8 cellular contexts compared by ENCODE assay signal in genomic region chr19:40305403-40305802, GRCh38. TPM values are rescaled to one million over a fixed set of nuclear protein-coding genes. Genes with fewer than 3 reads are reported as not detected.
A peak's percentile ranks its signal among the peaks of the same experiment; 100 is the strongest.
DNase-seq lines count a peak whose midpoint lies in the region; ATAC-seq and TF ChIP-seq lines count a peak whose summit lies in the region.

No MANE protein-coding gene starts in this region.

- H3K27ac Mint-ChIP-seq in activated T-helper 1 cell treated with anti-CD3 and anti-CD28 coated beads, Interleukin-12 subunit alpha, Interleukin-12 subunit beta, Interleukin-2, Interleukin-4 antibody, amounts not matched to agents 30 ng/mL and 10 ng/mL and 1 ng/mL, durations not matched to agents 14 hours and 24 hours and 36 hours: no peak overlapping the region

- H3K36me3 Mint-ChIP-seq in activated T-helper 1 cell treated with anti-CD3 and anti-CD28 coated beads, Interleukin-12 subunit alpha, Interleukin-12 subunit beta, Interleukin-2, Interleukin-4 antibody, amounts not matched to agents 30 ng/mL and 10 ng/mL and 1 ng/mL, durations not matched to agents 14 hours and 24 hours and 36 hours (ENCODE audit: low read depth): no peaks in the 10 kb centered on the region

- H3K36me3 ChIP-seq in ovary: no peaks in the 10 kb centered on the region
- H3K36me3 ChIP-seq in tibial artery: no peaks in the 10 kb centered on the region

- H3K27me3 Mint-ChIP-seq in activated T-helper 1 cell treated with anti-CD3 and anti-CD28 coated beads, Interleukin-12 subunit alpha, Interleukin-12 subunit beta, Interleukin-2, Interleukin-4 antibody, amounts not matched to agents 30 ng/mL and 10 ng/mL and 1 ng/mL, durations not matched to agents 14 hours and 24 hours and 36 hours (ENCODE audit: insufficient read depth): no peaks in the 10 kb centered on the region

- TF ChIP-seq EP300 in ovary (IDR thresholded peaks at IDR 0.05): no peak

- no peak overlapping the region for H3K4me3 Mint-ChIP-seq in activated T-helper 1 cell treated with anti-CD3 and anti-CD28 coated beads, Interleukin-12 subunit alpha, Interleukin-12 subunit beta, Interleukin-2, Interleukin-4 antibody, amounts not matched to agents 30 ng/mL and 10 ng/mL and 1 ng/mL, durations not matched to agents 14 hours and 24 hours and 36 hours

- peak; percentile 81 for TF ChIP-seq CTCF in LNCaP clone FGC (IDR thresholded peaks at IDR 0.05; ENCODE audit: control insufficient read depth, extremely low read depth, insufficient read depth)
- TF ChIP-seq CTCF in RWPE1 (conservative IDR thresholded peaks at IDR 0.05; ENCODE audit: low read depth): peak; percentile 82
- TF ChIP-seq CTCF in ovary (IDR thresholded peaks at IDR 0.05): peak in 2 of 3 donors; percentile 61 to 64
- TF ChIP-seq CTCF in tibial artery (IDR thresholded peaks at IDR 0.05): peak; percentile 72 to 74

- no peak overlapping the region for H3K27ac ChIP-seq in RWPE1
- H3K27ac ChIP-seq in ovary: no peak overlapping the region
- no peak overlapping the region for H3K27ac ChIP-seq in tibial artery

- CTCF ChIA-PET in RWPE1 (lab: Yijun Ruan, JAX): interaction anchor here (0.5 to 2.1 kb wide), 20 partner anchors 9 to 1220 kb away, joined by 3 to 10 read pairs (median 3); partner anchors contain the start of gene AKT2

- TF ChIP-seq POLR2A in ovary (IDR thresholded peaks at IDR 0.05): no peak

- POLR2A ChIA-PET in RWPE1 (lab: Yijun Ruan, JAX; ENCODE audit: low non-redundant PET): interaction anchor here (0.6 to 0.7 kb wide), 2 partner anchors 9 to 19 kb away, joined by 3 to 5 read pairs; no protein-coding TSS in a partner anchor

- H3K4me1 Mint-ChIP-seq in activated T-helper 1 cell treated with anti-CD3 and anti-CD28 coated beads, Interleukin-12 subunit alpha, Interleukin-12 subunit beta, Interleukin-2, Interleukin-4 antibody, amounts not matched to agents 30 ng/mL and 10 ng/mL and 1 ng/mL, durations not matched to agents 14 hours and 24 hours and 36 hours (ENCODE audit: low read depth): no peaks in the 10 kb centered on the region

- no peaks in the 10 kb centered on the region for H3K9me3 Mint-ChIP-seq in activated T-helper 1 cell treated with anti-CD3 and anti-CD28 coated beads, Interleukin-12 subunit alpha, Interleukin-12 subunit beta, Interleukin-2, Interleukin-4 antibody, amounts not matched to agents 30 ng/mL and 10 ng/mL and 1 ng/mL, durations not matched to agents 14 hours and 24 hours and 36 hours

- H3K4me3 ChIP-seq in LNCaP clone FGC (ENCODE audit: low read depth, low read length) (no peak overlapping the region), ovary (no peak overlapping the region), tibial artery (no peak overlapping the region)

- H3K4me1 ChIP-seq in ovary (ENCODE audit: insufficient read depth): no peaks in the 10 kb centered on the region
- no peaks in the 10 kb centered on the region for H3K4me1 ChIP-seq in tibial artery

- no peak for ATAC-seq in HG03025 (IDR thresholded peaks at IDR 0.05; ENCODE audit: low FRiP score, unreplicated experiment)

- H3K27me3 ChIP-seq in ovary (no peaks in the 10 kb centered on the region), tibial artery (no peaks in the 10 kb centered on the region)

- no peaks in the 10 kb centered on the region for H3K9me3 ChIP-seq in ovary
- H3K9me3 ChIP-seq in tibial artery: no peaks in the 10 kb centered on the region

- 3% methylated on average over 5 of the region's 5 CpGs for WGBS in ovary, 3 donors

- intact Hi-C loops in activated T-helper 1 cell treated with anti-CD3 and anti-CD28 coated beads, Interleukin-12 subunit alpha, Interleukin-12 subunit beta, Interleukin-2, Interleukin-4 antibody, amounts not matched to agents 30 ng/mL and 10 ng/mL and 1 ng/mL, durations not matched to agents 14 hours and 24 hours and 36 hours (cut with micrococcal nuclease): loop anchor here (1.0 to 5.0 kb wide), 4 partner anchors 97 to 329 kb away; no protein-coding TSS in a partner anchor
- intact Hi-C loops in ovary (cut with DNase I) (loop anchor here in 3 of 4 donors (10.0 kb wide), 2 partner anchors 289 to 329 kb away; no protein-coding TSS in a partner anchor), tibial artery (cut with DNase I; ENCODE audit: low total_unique reads) (loop anchor here (10.0 kb wide), 1 partner anchor 139 kb away; the partner anchor contains the start of gene SERTAD3)

- DNase-seq in DMS153 (lab: John Stamatoyannopoulos, UW): peak; percentile 67
- DNase-seq in LNCaP clone FGC (ENCODE audit: low read depth): peak; percentile 71
- DNase-seq in RWPE1 (ENCODE audit: low spot score): peak; percentile 82
- peak; percentile 56 for DNase-seq in activated T-helper 1 cell treated with anti-CD3 and anti-CD28 coated beads, Interleukin-12 subunit alpha, Interleukin-12 subunit beta, Interleukin-2, Interleukin-4 antibody, amounts not matched to agents 30 ng/mL and 10 ng/mL and 1 ng/mL, durations not matched to agents 14 hours and 24 hours and 36 hours (ENCODE audit: low spot score)
- peak; percentile 90 for DNase-seq in fibroblast of the conjunctiva (ENCODE audit: low read depth)
- DNase-seq in ovary: peak; percentile 76 to 88 (median 81)
- peak; percentile 52 to 86 for DNase-seq in tibial artery

RNA-seq across cellular contexts. Expression of gene AKT2, which starts 20.3 kb away (rescaled TPM):
- 160 and 170 TPM in 2 replicates for total RNA-seq in activated T-helper 1 cell treated with anti-CD3 and anti-CD28 coated beads, Interleukin-12 subunit alpha, Interleukin-12 subunit beta, Interleukin-2, Interleukin-4 antibody, amounts not matched to agents 30 ng/mL and 10 ng/mL and 1 ng/mL, durations not matched to agents 14 hours and 24 hours and 36 hours
- 100 to 1,000 TPM in 5 of 7 donors, 10 to 100 TPM in 2; 78.4 to 160 (median 141) TPM for total RNA-seq in ovary
- 10 to 100 TPM; 81.2 to 82.0 TPM for polyA plus RNA-seq in ovary

RNA-seq across cellular contexts. Expression of gene C19orf47, which starts 42.8 kb away (rescaled TPM):
- 26.4 and 28.1 TPM in 2 replicates for total RNA-seq in activated T-helper 1 cell treated with anti-CD3 and anti-CD28 coated beads, Interleukin-12 subunit alpha, Interleukin-12 subunit beta, Interleukin-2, Interleukin-4 antibody, amounts not matched to agents 30 ng/mL and 10 ng/mL and 1 ng/mL, durations not matched to agents 14 hours and 24 hours and 36 hours
- total RNA-seq in ovary: 10 to 100 TPM in 5 of 7 donors, 1 to 10 TPM in 2; 7.7 to 15.8 (median 12.7) TPM
- 10 to 100 TPM in 1 of 2 donors, 1 to 10 TPM in 1; 3.5 to 12.2 TPM for polyA plus RNA-seq in ovary

RNA-seq across cellular contexts. Expression of gene PLD3, which starts 43.1 kb away (rescaled TPM):
- total RNA-seq in activated T-helper 1 cell treated with anti-CD3 and anti-CD28 coated beads, Interleukin-12 subunit alpha, Interleukin-12 subunit beta, Interleukin-2, Interleukin-4 antibody, amounts not matched to agents 30 ng/mL and 10 ng/mL and 1 ng/mL, durations not matched to agents 14 hours and 24 hours and 36 hours: 45.0 and 45.3 TPM in 2 replicates
- total RNA-seq in ovary: 100 to 1,000 TPM; 173 to 301 (median 220) TPM
- 100 to 1,000 TPM; 120 to 200 TPM for polyA plus RNA-seq in ovary
